ENCODE assay signal across 1 cellular context in genomic region chr1:224325959-224326358, GRCh38.
TF ChIP-seq lines count a peak whose summit lies in the region.

No MANE protein-coding gene starts in this region.

TF ChIP-seq in K562, 482 proteins besides CTCF, POLR2A, EP300 and RAD21 (continued from another document):
- no peak for TF ChIP-seq PRDM10 (IDR thresholded peaks at IDR 0.05; ENCODE audit: partially characterized antibody)
- no peak for TF ChIP-seq ZNF253 (CRISPR knock-in tag; conservative IDR thresholded peaks at IDR 0.05)
- TF ChIP-seq SAFB2 (IDR thresholded peaks at IDR 0.05; ENCODE audit: borderline replicate concordance, low read depth, low read length, severe bottlenecking), result no peak
- no peak for TF ChIP-seq ZNF41 (CRISPR knock-in tag; conservative IDR thresholded peaks at IDR 0.05)
- no peak for TF ChIP-seq NFE2L1 (tag; IDR thresholded peaks at IDR 0.05; ENCODE audit: borderline replicate concordance, low read depth)
- TF ChIP-seq ZBTB49 (CRISPR knock-in tag; IDR thresholded peaks at IDR 0.05; ENCODE audit: borderline replicate concordance), result no peak
- peak; percentile 64 for TF ChIP-seq CBFA2T3 (IDR thresholded peaks at IDR 0.05)
- TF ChIP-seq CBFA2T2 (conservative IDR thresholded peaks at IDR 0.05), result peak; percentile 33; the same call in 1 of the 2 replicates
- TF ChIP-seq ATF1 (CRISPR knock-in tag; IDR thresholded peaks at IDR 0.05), result no peak
- TF ChIP-seq ATF1 (tag; IDR thresholded peaks at IDR 0.05), result no peak
- no peak for TF ChIP-seq ZNF764 (CRISPR knock-in tag; IDR thresholded peaks at IDR 0.05; ENCODE audit: low read depth)
- TF ChIP-seq HNRNPK (IDR thresholded peaks at IDR 0.05; ENCODE audit: low read depth, low read length, poor library complexity, severe bottlenecking), result no peak
- no peak for TF ChIP-seq CEBPZ (IDR thresholded peaks at IDR 0.05; ENCODE audit: borderline replicate concordance, low read depth, low read length)
- 0 out of 2 replicates have a peak, but pooled peaks have one; percentile 18 for TF ChIP-seq E2F3 (CRISPR knock-in tag; IDR thresholded peaks at IDR 0.05)
- no peak for TF ChIP-seq ZNF280B (CRISPR knock-in tag; IDR thresholded peaks at IDR 0.05)
- TF ChIP-seq KDM5B (IDR thresholded peaks at IDR 0.05; ENCODE audit: insufficient replicate concordance, low read depth, low read length), result no peak
- TF ChIP-seq PML (IDR thresholded peaks at IDR 0.05; ENCODE audit: low read length), result no peak
- TF ChIP-seq ZNF212 (CRISPR knock-in tag; IDR thresholded peaks at IDR 0.05), result no peak
- TF ChIP-seq U2AF2 (optimal IDR thresholded peaks at IDR 0.05; ENCODE audit: low read depth, low read length), result no peak
- no peak for TF ChIP-seq NUFIP1 (IDR thresholded peaks at IDR 0.05; ENCODE audit: partially characterized antibody)
- TF ChIP-seq ZC3H4 (CRISPR knock-in tag; IDR thresholded peaks at IDR 0.05; ENCODE audit: borderline replicate concordance), result no peak
- TF ChIP-seq PHTF2 (CRISPR knock-in tag; IDR thresholded peaks at IDR 0.05), result no peak
- TF ChIP-seq MAX (CRISPR knock-in tag; IDR thresholded peaks at IDR 0.05), result no peak
- TF ChIP-seq LCOR (CRISPR knock-in tag; IDR thresholded peaks at IDR 0.05), result no peak
- no peak for TF ChIP-seq RFX7 (CRISPR knock-in tag; IDR thresholded peaks at IDR 0.05)
- no peak for TF ChIP-seq JUND (IDR thresholded peaks at IDR 0.05; ENCODE audit: borderline replicate concordance, low read depth, low read length)
- TF ChIP-seq JUND (tag; IDR thresholded peaks at IDR 0.05; ENCODE audit: borderline replicate concordance, low read depth, low read length), result no peak
- no peak for TF ChIP-seq XRCC5 (IDR thresholded peaks at IDR 0.05; ENCODE audit: low read depth, low read length)
- TF ChIP-seq NCOR1 (IDR thresholded peaks at IDR 0.05), result peak; percentile 28; the same call in 1 of the 2 replicates
- no peak for TF ChIP-seq ZNF551 (CRISPR knock-in tag; IDR thresholded peaks at IDR 0.05)
- peak; percentile 50; the same call in 1 of the 2 replicates for TF ChIP-seq TEAD4 (IDR thresholded peaks at IDR 0.05; ENCODE audit: low read length)
- no peak for TF ChIP-seq TEAD4 (CRISPR knock-in tag; IDR thresholded peaks at IDR 0.05; ENCODE audit: borderline replicate concordance)
- no peak for TF ChIP-seq ASH1L (IDR thresholded peaks at IDR 0.05; ENCODE audit: borderline replicate concordance, low read depth, partially characterized antibody)
- TF ChIP-seq E2F4 (CRISPR knock-in tag; IDR thresholded peaks at IDR 0.05; ENCODE audit: low read depth), result no peak
- no peak for TF ChIP-seq FOXA3 (CRISPR knock-in tag; conservative IDR thresholded peaks at IDR 0.05 in 1 of 2, IDR thresholded peaks at IDR 0.05 in 1 of 2)
